Comparison of ENCODE assay signal across 13 cellular contexts in the genomic region with DNA sequence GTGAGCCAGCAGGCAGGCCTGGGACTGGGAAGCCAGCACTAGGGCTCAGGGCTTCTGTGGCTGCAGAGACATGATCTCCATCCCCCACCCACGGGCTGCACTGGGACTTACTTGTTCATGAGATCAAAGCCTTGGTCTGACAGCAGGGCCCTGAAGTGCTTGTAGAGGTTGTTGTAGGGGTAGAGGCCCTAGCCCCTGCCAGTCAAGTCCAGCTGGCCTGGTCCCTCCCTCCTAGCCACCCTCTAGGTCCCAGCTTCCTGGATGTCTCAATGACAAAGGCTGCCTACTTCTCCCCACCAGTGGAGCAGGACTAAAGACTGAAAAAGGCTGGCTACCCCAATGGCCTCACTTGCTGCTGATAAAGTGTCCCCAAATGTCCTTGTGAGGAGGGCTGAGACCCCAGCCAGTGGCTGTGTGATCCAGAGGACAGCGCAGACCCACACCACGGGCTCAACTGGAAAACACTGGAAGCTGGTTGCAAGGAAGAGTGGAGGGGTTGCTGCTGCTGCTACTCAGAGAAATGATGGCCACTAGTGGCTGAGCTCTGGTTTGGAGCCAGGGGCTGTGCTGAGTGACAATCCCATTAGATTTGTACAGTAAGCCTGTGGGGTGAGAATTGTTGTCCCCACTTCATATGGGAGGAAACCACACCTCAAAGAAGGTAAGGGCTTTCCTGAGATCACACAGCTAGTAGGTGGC. TPM values are rescaled to one million over a fixed set of nuclear protein-coding genes. Genes with fewer than 3 reads are reported as not detected.
DNase-seq lines count a peak whose midpoint lies in the region; ATAC-seq, FAIRE-seq and TF ChIP-seq lines count a peak whose summit lies in the region.
"Had no signal": no experiment of that assay in that cellular context is flagged by ENCODE, and none has a peak within 500 bp of the region (broad histone marks: within the 10 kb centered on the region; RNA-seq: fewer than 3 reads in every experiment).

No MANE protein-coding gene starts in this region.

- no peak overlapping the region for H3K9ac ChIP-seq in HUES64 (ENCODE audit: low read depth, low read length)

- WGBS in HUES64 = 57% methylated on average over 3 of the region's 3 CpGs

- no peaks in the 10 kb centered on the region for H3K4me1 Mint-ChIP-seq in central memory CD8-positive, alpha-beta T cell
- H3K4me1 Mint-ChIP-seq in neural crest cell = peaks cover 14% of the 10 kb centered on the region

- H3K27me3 ChIP-seq in HUES64 (ENCODE audit: insufficient read depth, low read length) = peaks cover 23% of the 10 kb centered on the region

- no peak for TF ChIP-seq CTCF in neural crest cell (conservative IDR thresholded peaks at IDR 0.05)

- FAIRE-seq in H54 (lab: Jason Lieb, UNC) (no peak), frontal cortex (lab: Jason Lieb, UNC) (no peak)

- H3K9me3 Mint-ChIP-seq in central memory CD8-positive, alpha-beta T cell = no peaks in the 10 kb centered on the region
- no peaks in the 10 kb centered on the region for H3K9me3 Mint-ChIP-seq in neural crest cell

- H3K4me3 ChIP-seq in HUES64 (ENCODE audit: low read length) = peak overlapping the region; percentile 73; the same call in 1 of the 2 replicates

- no peak for TF ChIP-seq POLR2A in H54 (IDR thresholded peaks at IDR 0.05; ENCODE audit: low read depth, low read length)

- H3K27ac Mint-ChIP-seq in central memory CD8-positive, alpha-beta T cell (ENCODE audit: low read depth) = no peak overlapping the region
- H3K27ac Mint-ChIP-seq in neural crest cell (ENCODE audit: unreplicated experiment) = no peak overlapping the region
- H3K27ac Mint-ChIP-seq: IgD-negative memory B cell had no signal

- H3K27ac ChIP-seq in HUES64 (ENCODE audit: low read depth, low read length) = no peak overlapping the region
- H3K27ac ChIP-seq: right atrium auricular region, tibial artery had no signal

- peaks cover 2% of the 10 kb centered on the region for H3K36me3 Mint-ChIP-seq in central memory CD8-positive, alpha-beta T cell (ENCODE audit: insufficient read depth)
- H3K36me3 Mint-ChIP-seq in neural crest cell (ENCODE audit: low read depth) = no peaks in the 10 kb centered on the region
- H3K36me3 Mint-ChIP-seq: IgD-negative memory B cell had no signal

- H3K4me1 ChIP-seq in HUES64 (ENCODE audit: insufficient read depth, low read length) = peaks cover 5% of the 10 kb centered on the region; the same call in 1 of the 2 replicates

- H3K27me3 Mint-ChIP-seq in central memory CD8-positive, alpha-beta T cell = peaks cover 86% of the 10 kb centered on the region
- H3K27me3 Mint-ChIP-seq in neural crest cell (ENCODE audit: low read depth) = peaks cover 84% of the 10 kb centered on the region

- peak overlapping the region; percentile 29 for H3K4me3 Mint-ChIP-seq in central memory CD8-positive, alpha-beta T cell
- H3K4me3 Mint-ChIP-seq in neural crest cell = peak overlapping the region; percentile 9

- peak; percentile 36 for DNase-seq in Daoy (ENCODE audit: low read depth)
- no peak for DNase-seq in central memory CD8-positive, alpha-beta T cell (ENCODE audit: low spot score in 2 of 2)
- no peak for DNase-seq in neural crest cell (ENCODE audit: low read depth, low spot score)
- DNase-seq in H54 (ENCODE audit: insufficient read length, low spot score) = no peak
- no peak for DNase-seq in frontal cortex (ENCODE audit: low spot score in 2 of 2)
- DNase-seq: GDM1, NCI-H1092, tibial artery had no signal

- ATAC-seq in central memory CD8-positive, alpha-beta T cell (replicated peaks; ENCODE audit: extremely low read depth, poor library complexity, severe bottlenecking) = no peak
- ATAC-seq in GM21381 (IDR thresholded peaks at IDR 0.05; ENCODE audit: unreplicated experiment) = no peak

- no peaks in the 10 kb centered on the region; the same call in 1 of the 2 replicates for H3K36me3 ChIP-seq in HUES64 (ENCODE audit: insufficient read depth, low read length)
- H3K36me3 ChIP-seq: right atrium auricular region, tibial artery had no signal

- no peaks in the 10 kb centered on the region for H3K9me3 ChIP-seq in HUES64 (ENCODE audit: insufficient read depth, low read depth, low read length)
- H3K9me3 ChIP-seq: right atrium auricular region, tibial artery had no signal

RNA-seq across cellular contexts. Expression of a gene that starts 1.4 kb away (rescaled TPM):
- 3.1 and 5.0 TPM in 2 replicates for total RNA-seq in Daoy (2014; rRNA removed; shearing (Covaris generic))
- polyA plus RNA-seq in HUES64 (2013, experiment 1 of 2) = 2.7 TPM
- polyA plus RNA-seq in HUES64 (2013, experiment 2 of 2) = 2.5 TPM
- total RNA-seq in neural crest cell (not detected in 2 replicates), frontal cortex (under 0.01 TPM)
- total RNA-seq: cerebellum, right atrium auricular region had no signal
- polyA plus RNA-seq: IgD-negative memory B cell had no signal

RNA-seq across cellular contexts. Expression of a gene that starts 47.2 kb away (rescaled TPM):
- total RNA-seq in Daoy (2014; rRNA removed; shearing (Covaris generic)) = 24.3 and 30.2 TPM in 2 replicates
- 26.3 TPM for polyA plus RNA-seq in HUES64 (2013, experiment 1 of 2)
- 25.9 TPM for polyA plus RNA-seq in HUES64 (2013, experiment 2 of 2)
- total RNA-seq in neural crest cell (31.3 and 31.4 TPM in 2 replicates), frontal cortex (5.3 TPM)
